In the genomic region with DNA sequence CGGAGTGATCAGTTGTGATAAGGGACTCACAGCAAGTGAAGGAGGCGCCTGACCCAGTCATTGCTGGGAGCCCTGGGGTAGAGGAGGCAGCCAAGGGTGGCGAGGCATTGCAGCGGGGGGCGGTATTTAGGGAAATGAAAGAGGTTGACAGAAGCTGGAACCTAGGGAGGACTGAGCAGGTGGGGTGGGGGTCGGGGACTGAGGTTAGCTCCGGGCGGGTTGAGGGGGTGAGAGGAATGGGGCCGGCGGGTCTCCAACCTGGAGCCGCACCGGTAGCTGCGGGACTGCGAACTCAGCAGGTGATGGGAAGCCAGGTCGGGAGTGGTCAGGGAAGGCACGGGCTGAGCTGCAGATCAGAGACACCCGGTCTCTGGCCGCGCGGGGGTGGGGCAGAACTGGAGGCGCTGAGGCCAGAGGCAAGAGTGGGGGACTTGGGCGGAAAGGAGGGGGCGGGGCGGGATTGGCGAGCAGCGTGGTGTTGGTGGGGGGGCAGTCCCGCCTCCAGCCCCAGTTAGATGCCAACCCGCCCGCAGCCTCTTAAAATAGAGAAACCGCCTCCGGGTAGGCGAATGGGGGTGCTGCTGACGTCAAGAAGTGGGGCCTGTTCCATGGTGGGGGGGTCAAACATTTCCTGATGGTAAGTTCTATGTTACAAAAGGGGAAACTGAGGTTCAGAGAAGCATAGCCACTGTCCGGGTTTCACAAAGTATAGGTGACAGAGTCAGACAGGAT, we compare ENCODE assay signal across 8 cellular contexts. TPM values are rescaled to one million over a fixed set of nuclear protein-coding genes. Genes with fewer than 3 reads are reported as not detected.
A peak's percentile ranks its signal among the peaks of the same experiment; 100 is the strongest.
DNase-seq lines count a peak whose midpoint lies in the region; ATAC-seq, FAIRE-seq and TF ChIP-seq lines count a peak whose summit lies in the region.

No MANE protein-coding gene starts in this region.

- no peak for FAIRE-seq in D721Med (lab: Jason Lieb, UNC)

- TF ChIP-seq EP300 in tibial nerve (IDR thresholded peaks at IDR 0.05), result no peak

- POLR2A ChIA-PET in MCF 10A (lab: Yijun Ruan, JAX), result no interaction called here

- H3K9me3 ChIP-seq in breast epithelium (no peaks in the 10 kb centered on the region), tibial nerve (no peaks in the 10 kb centered on the region)

- no TSS peak for BruUV-seq in MCF 10A (replicated peaks; lab: Mats Ljungman, UMichigan)

- no peaks in the 10 kb centered on the region for H3K36me3 Mint-ChIP-seq in MCF 10A (ENCODE audit: insufficient read depth, unreplicated experiment)
- H3K36me3 Mint-ChIP-seq in glutamatergic neuron (ENCODE audit: unreplicated experiment), result no peaks in the 10 kb centered on the region

- H3K27me3 ChIP-seq in breast epithelium, result no peaks in the 10 kb centered on the region
- H3K27me3 ChIP-seq in tibial nerve, result peaks cover 0 to 38% of the 10 kb centered on the region in 2 donors

- DNase-seq in breast epithelium (ENCODE audit: low spot score in 2 of 2) (no peak), MCF 10A (ENCODE audit: unreplicated experiment) (no peak), glutamatergic neuron (no peak), tibial nerve (ENCODE audit: low spot score in 2 of 2) (no peak), D721Med (ENCODE audit: insufficient read length, low spot score) (no peak)
- DNase-seq in activated CD4-positive, alpha-beta T cell treated with anti-CD3 and anti-CD28 coated beads for 4 hours, result peak; percentile 45 to 50

- H3K9me3 Mint-ChIP-seq in MCF 10A (ENCODE audit: unreplicated experiment), result no peaks in the 10 kb centered on the region
- peaks cover 7% of the 10 kb centered on the region for H3K9me3 Mint-ChIP-seq in glutamatergic neuron (ENCODE audit: unreplicated experiment)

- H3K27ac Mint-ChIP-seq in MCF 10A (ENCODE audit: low read depth, unreplicated experiment) (no peak overlapping the region), glutamatergic neuron (ENCODE audit: unreplicated experiment) (no peak overlapping the region)

- H3K4me1 Mint-ChIP-seq in MCF 10A (ENCODE audit: insufficient read depth, unreplicated experiment), result peaks cover 6% of the 10 kb centered on the region
- peaks cover 2% of the 10 kb centered on the region for H3K4me1 Mint-ChIP-seq in glutamatergic neuron (ENCODE audit: low read depth, unreplicated experiment)

- H3K4me3 ChIP-seq in breast epithelium (peak overlapping the region in 2 of 3 donors; percentile 54 to 58), tibial nerve (peak overlapping the region in 3 of 4 donors; percentile 48 to 54 (median 52))

- H3K36me3 ChIP-seq in breast epithelium (no peaks in the 10 kb centered on the region), tibial nerve (no peaks in the 10 kb centered on the region)

- ATAC-seq in HG03095 (IDR thresholded peaks at IDR 0.05; ENCODE audit: unreplicated experiment), result peak; percentile 50
- no peak for ATAC-seq in HG03039 (IDR thresholded peaks at IDR 0.05; ENCODE audit: unreplicated experiment)

- H3K27ac ChIP-seq in breast epithelium (no peak overlapping the region), tibial nerve (peak overlapping the region in 1 of 4 donors; percentile 78)

- H3K4me3 Mint-ChIP-seq in MCF 10A (ENCODE audit: unreplicated experiment), result no peak overlapping the region
- peak overlapping the region; percentile 25 for H3K4me3 Mint-ChIP-seq in glutamatergic neuron (ENCODE audit: unreplicated experiment)

- WGBS in tibial nerve, 2 donors, result 7 to 10% methylated on average over 33 to 34 of the region's 34 CpGs

- TF ChIP-seq POLR2A in breast epithelium (IDR thresholded peaks at IDR 0.05) (no peak), tibial nerve (IDR thresholded peaks at IDR 0.05) (no peak)

- H3K4me1 ChIP-seq in breast epithelium (peaks cover 0 to 11% of the 10 kb centered on the region in 2 donors), tibial nerve (peaks cover 0 to 35% (median 20%) of the 10 kb centered on the region in 4 donors)

- CTCF ChIA-PET in MCF 10A (lab: Yijun Ruan, JAX), result interaction anchor here (0.5 to 0.6 kb wide), 3 partner anchors 21 to 40 kb away, joined by 3 read pairs; no protein-coding TSS in a partner anchor

- TF ChIP-seq CTCF in breast epithelium (IDR thresholded peaks at IDR 0.05) (no peak), MCF 10A (IDR thresholded peaks at IDR 0.05; ENCODE audit: unreplicated experiment) (no peak), glutamatergic neuron (IDR thresholded peaks at IDR 0.05; ENCODE audit: partially characterized antibody, unreplicated experiment) (no peak), tibial nerve (IDR thresholded peaks at IDR 0.05) (no peak), D721Med (IDR thresholded peaks at IDR 0.05; ENCODE audit: insufficient read depth, missing control alignments) (no peak)

- intact Hi-C loops in breast epithelium (cut with DNase I; ENCODE audit: low total_unique reads) (no loop called here), MCF 10A (cut with micrococcal nuclease) (loop anchor here (5.0 kb wide), 1 partner anchor 153 kb away; no protein-coding TSS in a partner anchor)

- H3K27me3 Mint-ChIP-seq in MCF 10A (ENCODE audit: insufficient read depth, unreplicated experiment), result no peaks in the 10 kb centered on the region
- H3K27me3 Mint-ChIP-seq in glutamatergic neuron (ENCODE audit: unreplicated experiment), result peaks cover 4% of the 10 kb centered on the region

RNA-seq across cellular contexts. Expression of a gene that starts 1.5 kb away (rescaled TPM):
- total RNA-seq in breast epithelium, result 1 to 10 TPM; 5.6 to 8.5 (median 6.2) TPM
- total RNA-seq in MCF 10A (2022), result 4.1 and 5.9 TPM in 2 replicates
- total RNA-seq in glutamatergic neuron (ENCODE audit: unreplicated experiment), result 16.6 TPM
- 10 to 100 TPM in 2 of 4 donors, 1 to 10 TPM in 2; 7.6 to 19.8 (median 10.0) TPM for total RNA-seq in tibial nerve

RNA-seq across cellular contexts. Expression of a gene that starts 12.3 kb away (rescaled TPM):
- total RNA-seq in breast epithelium (1 to 10 TPM in 2 of 3 donors, under 1 TPM in 1; 0.98 to 2.1 (median 1.6) TPM), MCF 10A (2022) (not detected in 2 replicates), glutamatergic neuron (ENCODE audit: unreplicated experiment) (not detected), tibial nerve (1 to 10 TPM; 1.0 to 4.8 (median 1.9) TPM)

RNA-seq across cellular contexts. Expression of a gene that starts 53.9 kb away (rescaled TPM):
- total RNA-seq in breast epithelium (10 to 100 TPM in 1 of 3 donors, 1 to 10 TPM in 2; 8.6 to 12.1 (median 8.8) TPM), MCF 10A (2022) (31.0 and 33.8 TPM in 2 replicates), glutamatergic neuron (ENCODE audit: unreplicated experiment) (36.4 TPM), tibial nerve (10 to 100 TPM; 12.2 to 38.1 (median 15.7) TPM)

Comparison
In these comparisons a context has a peak if more than half of its experiments do, and no peak if none do; other contexts are left out.
1. DNase-seq: peak in activated CD4-positive, alpha-beta T cell treated with anti-CD3 and anti-CD28 coated beads for 4 hours (2 of 2); none in breast epithelium (0 of 2), MCF 10A (single experiment), glutamatergic neuron (single experiment), tibial nerve (0 of 2) and D721Med (single experiment).